In genomic region chr2:149597050-149598013, GRCh38 we compare ENCODE assay signal across 8 cellular contexts. TPM values are rescaled to one million over a fixed set of nuclear protein-coding genes. Genes with fewer than 3 reads are reported as not detected.
DNase-seq lines count a peak whose midpoint lies in the region; ATAC-seq and TF ChIP-seq lines count a peak whose summit lies in the region.

No MANE protein-coding gene starts in this region.

- H3K9me3 ChIP-seq in MM.1S (replicated peaks; ENCODE audit: insufficient read depth, low read length) (no peaks in the 10 kb centered on the region), RWPE2 (ENCODE audit: severe bottlenecking) (no peaks in the 10 kb centered on the region), aorta (ENCODE audit: control insufficient read depth, low read length) (no peaks in the 10 kb centered on the region)

- H2AFZ ChIP-seq in MM.1S (ENCODE audit: low read length): peak overlapping the region; percentile 38; the same call in 1 of the 2 replicates

- H3K36me3 ChIP-seq in MM.1S (replicated peaks; ENCODE audit: insufficient read depth, low read length): no peaks in the 10 kb centered on the region
- no peaks in the 10 kb centered on the region for H3K36me3 ChIP-seq in RWPE2 (ENCODE audit: low read depth)
- H3K36me3 ChIP-seq in aorta (ENCODE audit: control insufficient read depth in 1 of 2, insufficient read depth in 2 of 2, low read length in 1 of 2): no peaks in the 10 kb centered on the region

- intact Hi-C loops in aorta (cut with DNase I): loop anchor here (2.0 to 10.0 kb wide), 6 partner anchors 395 to 1640 kb away; partner anchors contain the start of gene RND3 (in 2 of the 2)

- H3K27ac ChIP-seq in MM.1S (ENCODE audit: low read length): no peak overlapping the region
- H3K27ac ChIP-seq in RWPE2 (ENCODE audit: poor library complexity, severe bottlenecking): peak overlapping the region; percentile 18
- H3K27ac ChIP-seq in aorta (ENCODE audit: low read depth in 1 of 2, low read length in 2 of 2): no peak overlapping the region

- POLR2A ChIA-PET in HEK293T (lab: Yijun Ruan, JAX): interaction anchor here (1.6 kb wide), 1 partner anchor 10 kb away, joined by 4 read pairs; no protein-coding TSS in a partner anchor

- H3K9me2 ChIP-seq in MM.1S (replicated peaks; ENCODE audit: insufficient read depth, low read length): no peaks in the 10 kb centered on the region

- CTCF ChIA-PET in HEK293T (lab: Yijun Ruan, JAX): interaction anchor here (0.8 to 1.5 kb wide), 2 partner anchors 1641 to 1643 kb away, joined by 4 read pairs; no protein-coding TSS in a partner anchor

- peak overlapping the region; percentile 9; the same call in 1 of the 2 replicates for H3K9ac ChIP-seq in MM.1S (ENCODE audit: low read length)

- H3K4me2 ChIP-seq in MM.1S (ENCODE audit: low read depth, low read length): peak overlapping the region; percentile 32

- H3K4me3 ChIP-seq in MM.1S (ENCODE audit: low read length): peak overlapping the region; percentile 3; the same call in 1 of the 2 replicates
- no peak overlapping the region for H3K4me3 ChIP-seq in RWPE2 (ENCODE audit: severe bottlenecking)
- peak overlapping the region; percentile 3 to 37 for H3K4me3 ChIP-seq in foreskin fibroblast (ENCODE audit: low read depth in 1 of 2, low read length in 2 of 2)
- peak overlapping the region in 1 of 2 donors; percentile 36 for H3K4me3 ChIP-seq in aorta (ENCODE audit: low read length in 2 of 2)

- no peaks in the 10 kb centered on the region for H4K20me1 ChIP-seq in MM.1S (ENCODE audit: insufficient read depth, low read length)

- DNase-seq in HEK293T (ENCODE audit: extremely low spot score): peak; percentile 69
- DNase-seq in MM.1S: peak; percentile 81
- DNase-seq in RWPE2 (ENCODE audit: low spot score): no peak
- peak; percentile 15 for DNase-seq in activated effector memory CD4-positive, alpha-beta T cell treated with Interleukin-2 at 50 U/mL for 16 hours
- peak; percentile 92 to 93 for DNase-seq in foreskin fibroblast
- DNase-seq in occipital lobe (lab: John Stamatoyannopoulos, UW): peak; percentile 24
- no peak for DNase-seq in aorta

- H3K27me3 ChIP-seq in MM.1S (replicated peaks; ENCODE audit: insufficient read depth, low read length): no peaks in the 10 kb centered on the region
- H3K27me3 ChIP-seq in RWPE2 (ENCODE audit: insufficient read depth, poor library complexity, severe bottlenecking): no peaks in the 10 kb centered on the region
- H3K27me3 ChIP-seq in aorta (ENCODE audit: control insufficient read depth in 1 of 2, insufficient read depth in 2 of 2, low read length in 1 of 2): no peaks in the 10 kb centered on the region

- no peaks in the 10 kb centered on the region for H3F3A ChIP-seq in MM.1S (ENCODE audit: insufficient read depth, low read length)

- TF ChIP-seq CTCF in GM12872 (IDR thresholded peaks at IDR 0.05; ENCODE audit: insufficient read depth, low read depth, low read length): peak; percentile 78
- TF ChIP-seq CTCF in MM.1S (IDR thresholded peaks at IDR 0.05; ENCODE audit: low read length): peak; percentile 81
- peak; percentile 84 for TF ChIP-seq CTCF in RWPE2 (IDR thresholded peaks at IDR 0.05; ENCODE audit: poor library complexity, severe bottlenecking)
- peak; percentile 68 for TF ChIP-seq CTCF in foreskin fibroblast (IDR thresholded peaks at IDR 0.05; ENCODE audit: low read depth, low read length)

- ATAC-seq in RWPE2 (ENCODE audit: low read depth) (peak; percentile 83), aorta (ENCODE audit: low FRiP score) (peak; percentile 92)

- H3K4me1 ChIP-seq in MM.1S (ENCODE audit: low read length) (peaks cover 10% of the 10 kb centered on the region), RWPE2 (ENCODE audit: insufficient read depth, poor library complexity, severe bottlenecking) (peaks cover 10% of the 10 kb centered on the region), aorta (ENCODE audit: control insufficient read depth in 1 of 2, insufficient read depth in 2 of 2, low read length in 2 of 2) (no peaks in the 10 kb centered on the region)

- 22 to 26% methylated on average over 12 of the region's 12 CpGs for WGBS in aorta, 2 donors

- no peaks in the 10 kb centered on the region for H3K79me2 ChIP-seq in MM.1S (ENCODE audit: low read length)

TF ChIP-seq in HEK293T, 16 proteins besides CTCF, POLR2A, EP300 and RAD21:
- TF ChIP-seq SP1 (IDR thresholded peaks at IDR 0.05) (no peak), FOXA1 (IDR thresholded peaks at IDR 0.05) (no peak), TARDBP (IDR thresholded peaks at IDR 0.05) (no peak), NFRKB (IDR thresholded peaks at IDR 0.05) (no peak), SUZ12 (IDR thresholded peaks at IDR 0.05) (no peak), BHLHE40 (IDR thresholded peaks at IDR 0.05; ENCODE audit: borderline replicate concordance) (no peak), LEF1 (IDR thresholded peaks at IDR 0.05; ENCODE audit: borderline replicate concordance) (no peak), FOXM1 (IDR thresholded peaks at IDR 0.05; ENCODE audit: borderline replicate concordance) (no peak), FOXK2 (IDR thresholded peaks at IDR 0.05) (no peak), L3MBTL2 (conservative IDR thresholded peaks at IDR 0.05) (no peak), ELF4 (IDR thresholded peaks at IDR 0.05) (no peak), PKNOX1 (IDR thresholded peaks at IDR 0.05) (no peak), ZNF384 (IDR thresholded peaks at IDR 0.05) (no peak), HDGF (IDR thresholded peaks at IDR 0.05; ENCODE audit: borderline replicate concordance) (no peak), CTBP1 (IDR thresholded peaks at IDR 0.05; ENCODE audit: borderline replicate concordance) (no peak), ARNT (IDR thresholded peaks at IDR 0.05) (no peak)
TF ChIP-seq in HEK293T: peak in this region for 0.

RNA-seq across cellular contexts. Expression of gene MMADHC, which starts 9.8 kb away (rescaled TPM):
- total RNA-seq in occipital lobe (137 TPM), aorta (10 to 100 TPM; 67.3 to 82.8 TPM)
- polyA plus RNA-seq in aorta: 100 to 1,000 TPM in 1 of 2 donors, 10 to 100 TPM in 1; 87.9 to 128 TPM

Comparison
In these comparisons a context has a peak if more than half of its experiments do, and no peak if none do; other contexts are left out.
1. DNase-seq: peak in HEK293T (single experiment), MM.1S (single experiment), activated effector memory CD4-positive, alpha-beta T cell treated with Interleukin-2 at 50 U/mL for 16 hours (single experiment), foreskin fibroblast (2 of 2) and occipital lobe (single experiment); none in RWPE2 (single experiment) and aorta (0 of 2).
2. Peak in every context shown above with its lines, with median percentiles within 50 percentile points of each other: CTCF ChIP-seq.